ENCODE assay signal across 9 cellular contexts in the genomic region with DNA sequence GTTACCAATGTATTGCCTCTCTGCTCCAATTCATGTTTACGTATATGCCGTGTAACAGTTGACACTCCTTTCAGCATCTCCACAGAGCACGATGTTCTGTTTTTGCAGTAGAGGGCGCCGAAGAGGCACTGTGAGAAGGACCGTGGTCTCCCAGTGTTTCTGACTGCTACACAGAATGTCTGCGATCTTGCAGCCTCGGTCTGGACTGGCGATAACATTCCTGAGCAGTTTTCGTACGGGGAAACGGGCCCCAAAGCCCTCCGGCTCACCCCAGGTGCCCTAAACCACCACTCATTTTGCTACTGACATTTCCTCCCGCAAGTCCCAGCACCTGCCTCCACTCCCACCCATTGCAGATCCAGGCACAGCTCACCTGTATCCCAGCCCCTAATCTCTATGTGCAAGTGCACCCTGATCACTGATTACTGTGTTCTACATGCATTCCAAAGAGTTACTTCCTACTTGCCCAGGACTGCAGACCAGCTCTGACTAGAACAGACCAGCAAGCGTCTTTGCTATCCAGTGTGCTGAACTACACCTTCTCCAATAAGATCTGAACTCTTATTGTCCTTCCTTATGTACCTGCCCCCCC. TPM values are rescaled to one million over a fixed set of nuclear protein-coding genes. Genes with fewer than 3 reads are reported as not detected.
DNase-seq lines count a peak whose midpoint lies in the region; ATAC-seq and TF ChIP-seq lines count a peak whose summit lies in the region.
"Had no signal": no experiment of that assay in that cellular context is flagged by ENCODE, and none has a peak within 500 bp of the region (broad histone marks: within the 10 kb centered on the region; RNA-seq: fewer than 3 reads in every experiment).

No MANE protein-coding gene starts in this region.

- H3K4me3 ChIP-seq in GM06990 (replicated peaks; ENCODE audit: low read depth, low read length): no peak overlapping the region
- no peak overlapping the region for H3K4me3 ChIP-seq in KMS-11 (IDR thresholded peaks at IDR 0.05; ENCODE audit: insufficient read depth, low read depth, low read length)
- H3K4me3 ChIP-seq in body of pancreas: no peak overlapping the region
- H3K4me3 ChIP-seq: skin epidermis had no signal

- no peaks in the 10 kb centered on the region for H3K36me3 ChIP-seq in GM06990 (ENCODE audit: control insufficient read depth, insufficient read depth, low read length)
- no peaks in the 10 kb centered on the region for H3K36me3 ChIP-seq in KMS-11 (ENCODE audit: insufficient read depth)
- no peaks in the 10 kb centered on the region for H3K36me3 ChIP-seq in body of pancreas (replicated peaks in 1 of 2; ENCODE audit: insufficient read depth in 1 of 2, low read depth in 2 of 2)

- ATAC-seq in GM21619 (IDR thresholded peaks at IDR 0.05; ENCODE audit: unreplicated experiment) (peak; percentile 98), body of pancreas (peak; percentile 95)

- TF ChIP-seq POLR2A in body of pancreas (IDR thresholded peaks at IDR 0.05): no peak

- TF ChIP-seq CTCF in GM06990 (IDR thresholded peaks at IDR 0.05; ENCODE audit: insufficient read depth, low read length, poor library complexity, severe bottlenecking) (peak; percentile 87), KMS-11 (conservative IDR thresholded peaks at IDR 0.05; ENCODE audit: low read depth, low read length) (peak; percentile 34), body of pancreas (IDR thresholded peaks at IDR 0.05) (peak; percentile 54 to 80 (median 72))

- H3K27me3 ChIP-seq in GM06990 (replicated peaks; ENCODE audit: control insufficient read depth, insufficient read depth, low read length) (no peaks in the 10 kb centered on the region), KMS-11 (ENCODE audit: insufficient read depth, low read depth) (no peaks in the 10 kb centered on the region), body of pancreas (no peaks in the 10 kb centered on the region)

- no peak overlapping the region for H2AFZ ChIP-seq in KMS-11 (ENCODE audit: low read depth)

- no peak overlapping the region for H3K9ac ChIP-seq in KMS-11

- H4K20me1 ChIP-seq in KMS-11 (ENCODE audit: insufficient read depth): no peaks in the 10 kb centered on the region

- H3K27ac ChIP-seq in KMS-11 (no peak overlapping the region), body of pancreas (peak overlapping the region in 3 of 4 donors; percentile 22 to 60 (median 53))
- H3K27ac ChIP-seq: skin epidermis had no signal

- 3 to 4% methylated on average over 13 to 15 of the region's 15 CpGs for WGBS in body of pancreas, 2 donors

- DNase-seq in GM06990 (ENCODE audit: extremely low read depth, insufficient read length) (peak; percentile 37), T-helper 22 cell (ENCODE audit: low read depth) (peak; percentile 9), body of pancreas (peak; percentile 60 to 73 (median 66)), iPS-NIHi11 (ENCODE audit: low spot score) (peak; percentile 65), NCI-H187 treated with DMSO at 0.1 percent for 48 hours (lab: John Stamatoyannopoulos, UW) (no peak)
- DNase-seq in stimulated activated CD4-positive, alpha-beta T cell treated with anti-CD3 and anti-CD28 coated beads, Interleukin-12 subunit alpha, Interleukin-12 subunit beta, amount 100 ng/mL, for 4 hours: peak; percentile 34

- no peak overlapping the region for H3K4me2 ChIP-seq in KMS-11

- no peaks in the 10 kb centered on the region for H3K79me2 ChIP-seq in KMS-11 (ENCODE audit: insufficient read depth, low read depth)

- H3K4me1 ChIP-seq in KMS-11 (ENCODE audit: low read depth, poor library complexity, severe bottlenecking) (no peaks in the 10 kb centered on the region), body of pancreas (peaks cover 5% of the 10 kb centered on the region)

- intact Hi-C loops in body of pancreas (cut with DNase I): loop anchor here (10.0 kb wide), 1 partner anchor 158 kb away; no protein-coding TSS in a partner anchor

- H3K9me3 ChIP-seq in body of pancreas: no peaks in the 10 kb centered on the region

RNA-seq across cellular contexts. Expression of gene NFXL1, which starts 12.4 kb away (rescaled TPM):
- 10 to 100 TPM; 14.0 to 14.2 TPM for total RNA-seq in body of pancreas

Comparison
In these comparisons a context has a peak if more than half of its experiments do, and no peak if none do; other contexts are left out.
1. CTCF ChIP-seq: peak in every context shown above with its lines; median percentile 87 in GM06990; 72 in body of pancreas; 34 in KMS-11.